1 cellular context compared by ENCODE assay signal in genomic region chr12:2751686-2752085, GRCh38.
TF ChIP-seq lines count a peak whose summit lies in the region.

No MANE protein-coding gene starts in this region.

TF ChIP-seq in HepG2, 621 proteins besides CTCF, POLR2A, EP300 and RAD21 (continued from another document):
- TF ChIP-seq MLX (CRISPR knock-in tag; IDR thresholded peaks at IDR 0.05) (no peak), ZNF792 (CRISPR knock-in tag; IDR thresholded peaks at IDR 0.05) (no peak), SALL1 (CRISPR knock-in tag; IDR thresholded peaks at IDR 0.05) (no peak), BORCS8-MEF2B (CRISPR knock-in tag; IDR thresholded peaks at IDR 0.05) (no peak), NCOA2 (CRISPR knock-in tag; IDR thresholded peaks at IDR 0.05) (no peak), ZMYM2 (CRISPR knock-in tag; IDR thresholded peaks at IDR 0.05) (no peak), ZNF841 (CRISPR knock-in tag; IDR thresholded peaks at IDR 0.05; ENCODE audit: borderline replicate concordance) (no peak), MIER3 (CRISPR knock-in tag; IDR thresholded peaks at IDR 0.05; ENCODE audit: borderline replicate concordance) (no peak), SIN3A (IDR thresholded peaks at IDR 0.05; ENCODE audit: borderline replicate concordance, low read depth, low read length) (no peak), ZMAT3 (CRISPR knock-in tag; conservative IDR thresholded peaks at IDR 0.05) (no peak), ZNF3 (CRISPR knock-in tag; IDR thresholded peaks at IDR 0.05) (no peak), TFE3 (CRISPR knock-in tag; IDR thresholded peaks at IDR 0.05) (no peak), FOXA1 (IDR thresholded peaks at IDR 0.05) (no peak), FOXA1 (CRISPR knock-in tag; IDR thresholded peaks at IDR 0.05) (no peak), YY1 (IDR thresholded peaks at IDR 0.05; ENCODE audit: insufficient read depth, insufficient replicate concordance, low read depth, low read length) (no peak)
- TF ChIP-seq, protein P1, sequence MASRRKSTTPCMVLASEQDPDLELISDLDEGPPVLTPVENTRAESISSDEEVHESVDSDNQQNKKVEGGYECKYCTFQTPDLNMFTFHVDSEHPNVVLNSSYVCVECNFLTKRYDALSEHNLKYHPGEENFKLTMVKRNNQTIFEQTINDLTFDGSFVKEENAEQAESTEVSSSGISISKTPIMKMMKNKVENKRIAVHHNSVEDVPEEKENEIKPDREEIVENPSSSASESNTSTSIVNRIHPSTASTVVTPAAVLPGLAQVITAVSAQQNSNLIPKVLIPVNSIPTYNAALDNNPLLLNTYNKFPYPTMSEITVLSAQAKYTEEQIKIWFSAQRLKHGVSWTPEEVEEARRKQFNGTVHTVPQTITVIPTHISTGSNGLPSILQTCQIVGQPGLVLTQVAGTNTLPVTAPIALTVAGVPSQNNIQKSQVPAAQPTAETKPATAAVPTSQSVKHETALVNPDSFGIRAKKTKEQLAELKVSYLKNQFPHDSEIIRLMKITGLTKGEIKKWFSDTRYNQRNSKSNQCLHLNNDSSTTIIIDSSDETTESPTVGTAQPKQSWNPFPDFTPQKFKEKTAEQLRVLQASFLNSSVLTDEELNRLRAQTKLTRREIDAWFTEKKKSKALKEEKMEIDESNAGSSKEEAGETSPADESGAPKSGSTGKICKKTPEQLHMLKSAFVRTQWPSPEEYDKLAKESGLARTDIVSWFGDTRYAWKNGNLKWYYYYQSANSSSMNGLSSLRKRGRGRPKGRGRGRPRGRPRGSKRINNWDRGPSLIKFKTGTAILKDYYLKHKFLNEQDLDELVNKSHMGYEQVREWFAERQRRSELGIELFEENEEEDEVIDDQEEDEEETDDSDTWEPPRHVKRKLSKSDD (CRISPR knock-in tag; IDR thresholded peaks at IDR 0.05; ENCODE audit: low read depth) = no peak
- TF ChIP-seq, protein P2, sequence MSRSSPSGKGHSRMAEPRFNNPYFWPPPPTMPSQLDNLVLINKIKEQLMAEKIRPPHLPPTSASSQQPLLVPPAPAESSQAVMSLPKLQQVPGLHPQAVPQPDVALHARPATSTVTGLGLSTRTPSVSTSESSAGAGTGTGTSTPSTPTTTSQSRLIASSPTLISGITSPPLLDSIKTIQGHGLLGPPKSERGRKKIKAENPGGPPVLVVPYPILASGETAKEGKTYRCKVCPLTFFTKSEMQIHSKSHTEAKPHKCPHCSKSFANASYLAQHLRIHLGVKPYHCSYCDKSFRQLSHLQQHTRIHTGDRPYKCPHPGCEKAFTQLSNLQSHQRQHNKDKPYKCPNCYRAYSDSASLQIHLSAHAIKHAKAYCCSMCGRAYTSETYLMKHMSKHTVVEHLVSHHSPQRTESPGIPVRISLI (CRISPR knock-in tag; IDR thresholded peaks at IDR 0.05; ENCODE audit: borderline replicate concordance) = no peak
- TF ChIP-seq, protein P3, sequence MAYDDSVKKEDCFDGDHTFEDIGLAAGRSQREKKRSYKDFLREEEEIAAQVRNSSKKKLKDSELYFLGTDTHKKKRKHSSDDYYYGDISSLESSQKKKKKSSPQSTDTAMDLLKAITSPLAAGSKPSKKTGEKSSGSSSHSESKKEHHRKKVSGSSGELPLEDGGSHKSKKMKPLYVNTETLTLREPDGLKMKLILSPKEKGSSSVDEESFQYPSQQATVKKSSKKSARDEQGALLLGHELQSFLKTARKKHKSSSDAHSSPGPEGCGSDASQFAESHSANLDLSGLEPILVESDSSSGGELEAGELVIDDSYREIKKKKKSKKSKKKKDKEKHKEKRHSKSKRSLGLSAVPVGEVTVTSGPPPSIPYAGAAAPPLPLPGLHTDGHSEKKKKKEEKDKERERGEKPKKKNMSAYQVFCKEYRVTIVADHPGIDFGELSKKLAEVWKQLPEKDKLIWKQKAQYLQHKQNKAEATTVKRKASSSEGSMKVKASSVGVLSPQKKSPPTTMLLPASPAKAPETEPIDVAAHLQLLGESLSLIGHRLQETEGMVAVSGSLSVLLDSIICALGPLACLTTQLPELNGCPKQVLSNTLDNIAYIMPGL (CRISPR knock-in tag; IDR thresholded peaks at IDR 0.05; ENCODE audit: borderline replicate concordance in 1 of 2, low read depth in 1 of 2) = no peak
- TF ChIP-seq, protein P4, sequence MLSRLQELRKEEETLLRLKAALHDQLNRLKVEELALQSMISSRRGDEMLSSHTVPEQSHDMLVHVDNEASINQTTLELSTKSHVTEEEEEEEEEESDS (CRISPR knock-in tag; IDR thresholded peaks at IDR 0.05; ENCODE audit: borderline replicate concordance) = no peak
